Comparison of ENCODE assay signal across 1 cellular context in the genomic region with DNA sequence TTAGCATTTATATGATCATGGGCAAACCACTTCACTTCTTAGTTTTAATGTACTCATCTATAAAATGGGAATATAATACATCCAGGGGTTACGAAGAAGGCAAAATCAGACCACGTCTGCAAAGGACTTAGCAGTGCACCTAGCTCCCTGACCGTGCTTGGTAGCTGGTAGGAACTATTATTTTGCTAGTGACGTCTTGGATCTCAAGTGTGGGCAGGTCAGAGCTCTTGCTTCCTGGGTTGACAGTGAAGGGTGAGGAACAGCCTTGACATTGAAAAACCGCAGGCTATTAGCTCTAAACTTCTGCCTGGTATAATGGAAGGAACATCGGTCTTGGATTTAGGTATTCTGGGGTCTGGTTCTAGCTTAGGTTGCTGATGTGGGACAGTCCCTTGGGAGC.
TF ChIP-seq lines count a peak whose summit lies in the region.

No MANE protein-coding gene starts in this region.

TF ChIP-seq in K562, 482 proteins besides CTCF, POLR2A, EP300 and RAD21 (continued from another document):
- no peak for TF ChIP-seq ZNF3 (CRISPR knock-in tag; IDR thresholded peaks at IDR 0.05)
- TF ChIP-seq MTA1 (IDR thresholded peaks at IDR 0.05; ENCODE audit: borderline replicate concordance): no peak
- TF ChIP-seq, protein P1, sequence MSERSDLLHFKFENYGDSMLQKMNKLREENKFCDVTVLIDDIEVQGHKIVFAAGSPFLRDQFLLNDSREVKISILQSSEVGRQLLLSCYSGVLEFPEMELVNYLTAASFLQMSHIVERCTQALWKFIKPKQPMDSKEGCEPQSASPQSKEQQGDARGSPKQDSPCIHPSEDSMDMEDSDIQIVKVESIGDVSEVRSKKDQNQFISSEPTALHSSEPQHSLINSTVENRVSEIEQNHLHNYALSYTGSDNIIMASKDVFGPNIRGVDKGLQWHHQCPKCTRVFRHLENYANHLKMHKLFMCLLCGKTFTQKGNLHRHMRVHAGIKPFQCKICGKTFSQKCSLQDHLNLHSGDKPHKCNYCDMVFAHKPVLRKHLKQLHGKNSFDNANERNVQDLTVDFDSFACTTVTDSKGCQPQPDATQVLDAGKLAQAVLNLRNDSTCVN (CRISPR knock-in tag; IDR thresholded peaks at IDR 0.05): no peak
- TF ChIP-seq ATF4 (CRISPR knock-in tag; IDR thresholded peaks at IDR 0.05): no peak
- no peak for TF ChIP-seq CBFB (CRISPR knock-in tag; IDR thresholded peaks at IDR 0.05)
TF ChIP-seq in K562: peak in this region for 0.
